Comparison of ENCODE assay signal across 26 cellular contexts in genomic region chr10:5831446-5831782, GRCh38. TPM values are rescaled to one million over a fixed set of nuclear protein-coding genes. Genes with fewer than 3 reads are reported as not detected.
DNase-seq lines count a peak whose midpoint lies in the region; ATAC-seq, FAIRE-seq and TF ChIP-seq lines count a peak whose summit lies in the region.
"Had no signal": no experiment of that assay in that cellular context is flagged by ENCODE, and none has a peak within 500 bp of the region (broad histone marks: within the 10 kb centered on the region; RNA-seq: fewer than 3 reads in every experiment).

No MANE protein-coding gene starts in this region.

- H3K36me3 Mint-ChIP-seq in activated naive CD4-positive, alpha-beta T cell treated with anti-CD3 and anti-CD28 coated beads, Interleukin-2, amount 10 ng/mL, durations not matched to agents 7 days and 5 days = no peaks in the 10 kb centered on the region
- H3K36me3 Mint-ChIP-seq in stimulated activated naive B cell treated with anti-CD40 and anti-IgM and Interleukin-4, amounts not matched to agents 10 μg/mL and 1 μg/mL and 100 μg/mL, for 72 hours = peaks cover 0 to 4% of the 10 kb centered on the region in 2 donors
- H3K36me3 Mint-ChIP-seq: CD4-positive, alpha-beta memory T cell had no signal

- 93 to 95% methylated on average over 8 of the region's 8 CpGs for WGBS in sigmoid colon, 2 donors

- no peaks in the 10 kb centered on the region for H3K9me3 Mint-ChIP-seq in activated naive CD4-positive, alpha-beta T cell treated with anti-CD3 and anti-CD28 coated beads, Interleukin-2, amount 10 ng/mL, durations not matched to agents 7 days and 5 days
- H3K9me3 Mint-ChIP-seq in stimulated activated naive B cell treated with anti-CD40 and anti-IgM and Interleukin-4, amounts not matched to agents 10 μg/mL and 1 μg/mL and 100 μg/mL, for 72 hours = no peaks in the 10 kb centered on the region
- H3K9me3 Mint-ChIP-seq: CD4-positive, alpha-beta memory T cell had no signal

- TF ChIP-seq POLR2A in sigmoid colon (IDR thresholded peaks at IDR 0.05) = no peak

- peaks cover 22% of the 10 kb centered on the region for H3K27me3 Mint-ChIP-seq in activated naive CD4-positive, alpha-beta T cell treated with anti-CD3 and anti-CD28 coated beads, Interleukin-2, amount 10 ng/mL, durations not matched to agents 7 days and 5 days
- no peaks in the 10 kb centered on the region for H3K27me3 Mint-ChIP-seq in stimulated activated naive B cell treated with anti-CD40 and anti-IgM and Interleukin-4, amounts not matched to agents 10 μg/mL and 1 μg/mL and 100 μg/mL, for 72 hours
- H3K27me3 Mint-ChIP-seq: CD4-positive, alpha-beta memory T cell had no signal

- CTCF ChIA-PET in activated naive CD4-positive, alpha-beta T cell treated with anti-CD3 and anti-CD28 coated beads, Interleukin-2, amount 10 ng/mL, durations not matched to agents 7 days and 5 days (lab: Charles Lee) = no interaction called here
- CTCF ChIA-PET in HEK293 (lab: Yijun Ruan, JAX) = no interaction called here

- H3K9ac ChIP-seq in kidney (ENCODE audit: low read length in 2 of 2) = no peak overlapping the region
- H3K9ac ChIP-seq: SK-N-SH had no signal

- no peaks in the 10 kb centered on the region for H3K4me1 Mint-ChIP-seq in activated naive CD4-positive, alpha-beta T cell treated with anti-CD3 and anti-CD28 coated beads, Interleukin-2, amount 10 ng/mL, durations not matched to agents 7 days and 5 days
- H3K4me1 Mint-ChIP-seq in stimulated activated naive B cell treated with anti-CD40 and anti-IgM and Interleukin-4, amounts not matched to agents 10 μg/mL and 1 μg/mL and 100 μg/mL, for 72 hours = peaks cover 45 to 59% of the 10 kb centered on the region in 2 donors
- H3K4me1 Mint-ChIP-seq: CD4-positive, alpha-beta memory T cell had no signal

- no peak for TF ChIP-seq CTCF in HEK293 (tag by site-specific recombination; IDR thresholded peaks at IDR 0.05)
- TF ChIP-seq CTCF in kidney (IDR thresholded peaks at IDR 0.05; ENCODE audit: borderline replicate concordance, extremely low read depth, insufficient read depth) = no peak
- no peak for TF ChIP-seq CTCF in sigmoid colon (IDR thresholded peaks at IDR 0.05)

- POLR2A ChIA-PET in HEK293 (lab: Yijun Ruan, JAX) = no interaction called here

- H3K27me3 ChIP-seq in sigmoid colon = no peaks in the 10 kb centered on the region
- H3K27me3 ChIP-seq: MG63 had no signal

- intact Hi-C loops in kidney (cut with DNase I) (no loop called here), sigmoid colon (cut with DNase I) (no loop called here)

- DNase-seq in activated naive CD4-positive, alpha-beta T cell treated with anti-CD3 and anti-CD28 coated beads, Interleukin-2, amount 10 ng/mL, durations not matched to agents 7 days and 5 days = no peak
- DNase-seq in activated naive CD4-positive, alpha-beta T cell treated with anti-CD3 and anti-CD28 coated beads, Interleukin-2, amount 50 U/mL, for 16 hours = no peak
- DNase-seq in kidney (peak; percentile 31), HK-2 (ENCODE audit: unreplicated experiment) (no peak), sigmoid colon (no peak)
- no peak for DNase-seq in stimulated activated naive B cell treated with anti-CD40 and anti-IgM and Interleukin-4, amounts not matched to agents 10 μg/mL and 1 μg/mL and 100 μg/mL, for 72 hours
- DNase-seq: C1 segment of cervical spinal cord; CD4-positive, alpha-beta memory T cell; COR-L47; KG1; MG63; NCI-H1105 treated with DMSO at 0.1 percent for 48 hours; NCI-H146; NCI-H2029; NCI-H446; NCI-H526; NCI-H82; NK-92 treated with Interleukin-12 subunit alpha and Interleukin-12 subunit beta, amount 100 ng/mL, for 24 hours; PC-3; SK-N-SH had no signal

- no peaks in the 10 kb centered on the region for H3K4me1 ChIP-seq in HEK293 (ENCODE audit: control insufficient read depth, insufficient read depth, low read length)
- H3K4me1 ChIP-seq in kidney (ENCODE audit: control insufficient read depth in 1 of 2, insufficient read depth in 1 of 2, low read depth in 1 of 2, low read length in 2 of 2) = no peaks in the 10 kb centered on the region
- H3K4me1 ChIP-seq in sigmoid colon = no peaks in the 10 kb centered on the region

- H3K36me3 ChIP-seq in HEK293 (ENCODE audit: control insufficient read depth in 2 of 2, insufficient read depth in 1 of 2, low read length in 2 of 2) (no peaks in the 10 kb centered on the region), kidney (ENCODE audit: control insufficient read depth in 1 of 2, insufficient read depth in 2 of 2, low read length in 2 of 2) (no peaks in the 10 kb centered on the region), sigmoid colon (no peaks in the 10 kb centered on the region)
- H3K36me3 ChIP-seq: MG63 had no signal

- peak overlapping the region; percentile 19 for H3K27ac Mint-ChIP-seq in activated naive CD4-positive, alpha-beta T cell treated with anti-CD3 and anti-CD28 coated beads, Interleukin-2, amount 10 ng/mL, durations not matched to agents 7 days and 5 days
- H3K27ac Mint-ChIP-seq in stimulated activated naive B cell treated with anti-CD40 and anti-IgM and Interleukin-4, amounts not matched to agents 10 μg/mL and 1 μg/mL and 100 μg/mL, for 72 hours = peak overlapping the region; percentile 98
- H3K27ac Mint-ChIP-seq: CD4-positive, alpha-beta memory T cell had no signal

- no peak overlapping the region for H3K4me3 ChIP-seq in HEK293 (ENCODE audit: low read depth, low read length)
- no peak overlapping the region for H3K4me3 ChIP-seq in kidney (ENCODE audit: low read length in 2 of 2)
- H3K4me3 ChIP-seq in sigmoid colon = no peak overlapping the region
- H3K4me3 ChIP-seq: GM12878, MG63 had no signal

- FAIRE-seq in kidney (lab: Jason Lieb, UNC) = no peak
- FAIRE-seq: A204.1, G401.6, GM12878, HTR-8/SVneo had no signal

- ATAC-seq in stimulated activated naive B cell treated with anti-CD40 and anti-IgM and Interleukin-4, amounts not matched to agents 10 μg/mL and 1 μg/mL and 100 μg/mL, for 72 hours (replicated peaks) = peak in 1 of 2 donors; percentile 5
- ATAC-seq in HG02938 (IDR thresholded peaks at IDR 0.05; ENCODE audit: unreplicated experiment) = no peak
- ATAC-seq: PC-3 had no signal

- no peak overlapping the region for H3K27ac ChIP-seq in HEK293 (ENCODE audit: extremely low read depth, low read depth, low read length)
- H3K27ac ChIP-seq in kidney (ENCODE audit: low read depth in 2 of 2, low read length in 2 of 2) = no peak overlapping the region
- no peak overlapping the region for H3K27ac ChIP-seq in sigmoid colon

- no peaks in the 10 kb centered on the region for H3K9me3 ChIP-seq in HEK293 (ENCODE audit: control insufficient read depth, insufficient read depth, low read depth, low read length)
- H3K9me3 ChIP-seq in kidney (ENCODE audit: control insufficient read depth in 1 of 2, low read length in 2 of 2) = no peaks in the 10 kb centered on the region
- H3K9me3 ChIP-seq in sigmoid colon = no peaks in the 10 kb centered on the region
- H3K9me3 ChIP-seq: MG63, SK-N-SH had no signal

- no peak for TF ChIP-seq EP300 in sigmoid colon (IDR thresholded peaks at IDR 0.05)

- H3K4me3 Mint-ChIP-seq in activated naive CD4-positive, alpha-beta T cell treated with anti-CD3 and anti-CD28 coated beads, Interleukin-2, amount 10 ng/mL, durations not matched to agents 7 days and 5 days = no peak overlapping the region
- H3K4me3 Mint-ChIP-seq in stimulated activated naive B cell treated with anti-CD40 and anti-IgM and Interleukin-4, amounts not matched to agents 10 μg/mL and 1 μg/mL and 100 μg/mL, for 72 hours = peak overlapping the region; percentile 20 to 55
- H3K4me3 Mint-ChIP-seq: CD4-positive, alpha-beta memory T cell had no signal

TF ChIP-seq in HEK293, 187 proteins besides CTCF, POLR2A, EP300 and RAD21:
- TF ChIP-seq SCRT2 (tag by site-specific recombination; IDR thresholded peaks at IDR 0.05) (peak; percentile 93), ZNF501 (tag by site-specific recombination; IDR thresholded peaks at IDR 0.05) (no peak), SCRT1 (tag by site-specific recombination; IDR thresholded peaks at IDR 0.05; ENCODE audit: borderline replicate concordance) (peak; percentile 91)

RNA-seq across cellular contexts. Expression of gene GDI2, which starts 18.2 kb away (rescaled TPM):
- total RNA-seq in kidney (168 TPM), sigmoid colon (100 to 1,000 TPM; 178 to 208 (median 205) TPM)
- polyA plus RNA-seq in kidney (ENCODE audit: insufficient read depth, low read depth, low replicate concordance) (143 TPM), sigmoid colon (100 to 1,000 TPM; 179 to 238 (median 201) TPM)

RNA-seq across cellular contexts. Expression of gene ANKRD16, which starts 58.3 kb away (rescaled TPM):
- total RNA-seq in kidney (6.7 TPM), sigmoid colon (10 to 100 TPM in 1 of 4 donors, 1 to 10 TPM in 3; 8.6 to 11.4 (median 9.4) TPM)
- polyA plus RNA-seq in kidney (ENCODE audit: insufficient read depth, low read depth, low replicate concordance) (7.1 TPM), sigmoid colon (1 to 10 TPM; 1.6 to 6.1 (median 5.4) TPM)

RNA-seq across cellular contexts. Expression of gene FBH1, which starts 58.6 kb away (rescaled TPM):
- 76.5 TPM for total RNA-seq in kidney
- 70.7 TPM for polyA plus RNA-seq in kidney (ENCODE audit: insufficient read depth, low read depth, low replicate concordance)
- 10 to 100 TPM; 68.7 to 85.9 (median 80.4) TPM for total RNA-seq in sigmoid colon
- 10 to 100 TPM; 31.2 to 52.0 (median 49.2) TPM for polyA plus RNA-seq in sigmoid colon
